8 cellular contexts compared by ENCODE assay signal in the genomic region with DNA sequence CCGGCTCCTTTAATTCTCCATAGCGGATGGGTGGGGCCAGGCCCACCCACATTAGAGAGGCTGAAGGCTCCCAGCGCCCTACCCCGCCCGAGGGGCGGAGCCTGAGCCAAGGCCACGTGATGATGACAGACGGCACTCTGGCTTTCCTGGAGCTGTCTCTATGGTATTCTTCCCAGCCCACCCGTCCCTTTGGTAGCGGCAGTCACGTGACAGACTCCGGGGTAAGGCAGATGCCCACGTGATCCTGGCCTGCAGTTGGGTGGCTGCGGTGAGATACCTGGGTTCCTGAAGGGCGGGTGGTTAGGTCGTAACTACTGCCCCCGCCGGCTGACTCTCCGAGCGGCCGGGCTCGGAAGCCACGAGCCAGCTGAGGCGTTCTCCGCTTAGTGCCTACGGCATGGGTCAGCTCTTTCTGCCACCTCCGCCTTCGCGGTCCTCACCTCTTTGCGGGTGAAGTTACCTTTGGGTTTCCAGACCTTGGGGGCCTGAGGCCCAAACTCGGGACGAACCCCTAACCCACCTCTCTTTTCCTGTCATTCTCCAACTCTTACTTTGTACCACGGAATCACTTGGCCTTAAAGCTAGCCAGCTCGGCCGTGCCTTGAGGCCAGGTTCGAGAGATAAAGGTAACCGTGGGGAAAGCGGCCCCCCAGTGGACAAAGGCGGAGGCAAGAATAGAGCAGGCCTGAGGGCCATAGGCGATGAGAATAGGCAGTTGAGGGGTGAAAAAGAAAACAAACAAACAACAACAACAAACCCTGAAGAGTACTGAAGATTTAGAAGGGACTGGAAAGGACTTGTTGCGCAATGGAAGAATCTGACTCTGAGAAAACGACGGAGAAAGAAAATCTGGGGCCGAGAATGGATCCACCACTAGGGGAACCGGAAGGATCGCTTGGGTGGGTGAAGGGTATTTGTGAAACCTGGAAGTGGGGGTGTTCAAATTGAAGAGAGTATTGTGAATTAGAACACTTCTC. TPM values are rescaled to one million over a fixed set of nuclear protein-coding genes. Genes with fewer than 3 reads are reported as not detected.
A peak's percentile ranks its signal among the peaks of the same experiment; 100 is the strongest.
DNase-seq lines count a peak whose midpoint lies in the region; ATAC-seq and TF ChIP-seq lines count a peak whose summit lies in the region.

A gene with protein sequence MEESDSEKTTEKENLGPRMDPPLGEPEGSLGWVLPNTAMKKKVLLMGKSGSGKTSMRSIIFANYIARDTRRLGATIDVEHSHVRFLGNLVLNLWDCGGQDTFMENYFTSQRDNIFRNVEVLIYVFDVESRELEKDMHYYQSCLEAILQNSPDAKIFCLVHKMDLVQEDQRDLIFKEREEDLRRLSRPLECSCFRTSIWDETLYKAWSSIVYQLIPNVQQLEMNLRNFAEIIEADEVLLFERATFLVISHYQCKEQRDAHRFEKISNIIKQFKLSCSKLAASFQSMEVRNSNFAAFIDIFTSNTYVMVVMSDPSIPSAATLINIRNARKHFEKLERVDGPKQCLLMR (plus strand): TSS at position 229 of the 977 bp plus-strand sequence. CDS start 579 bp downstream, at position 808.

- H3K9me3 Mint-ChIP-seq in type B pancreatic cell = no peaks in the 10 kb centered on the region

- ATAC-seq in HG02763 (IDR thresholded peaks at IDR 0.05; ENCODE audit: unreplicated experiment) = peak; percentile 95
- peak; percentile 100 for ATAC-seq in heart left ventricle

- peak; percentile 54 for DNase-seq in NCI-H1417 treated with DMSO at 0.1 percent for 48 hours (lab: John Stamatoyannopoulos, UW)
- DNase-seq in SW480 (ENCODE audit: low spot score) = peak; percentile 96
- DNase-seq in adrenal gland = peak; percentile 92 to 98 (median 95)
- peak; percentile 93 to 96 (median 94) for DNase-seq in heart left ventricle
- DNase-seq in pons (ENCODE audit: low spot score) = peak; percentile 96
- peak; percentile 85 for DNase-seq in type B pancreatic cell (ENCODE audit: extremely low spot score, unreplicated experiment)

- 0 to 37% (median 16%) methylated on average over 17 to 46 of the region's 46 CpGs for WGBS in adrenal gland, 4 donors
- WGBS in heart left ventricle, 4 donors = 1 to 38% (median 18%) methylated on average over 29 to 46 of the region's 46 CpGs

- H3K4me3 Mint-ChIP-seq in type B pancreatic cell = peak within 1 kb of the TSS; percentile 91

- intact Hi-C loops in adrenal gland (cut with DNase I) = no loop called here
- intact Hi-C loops in heart left ventricle (cut with DNase I) = loop anchor here in 2 of 10 donors (5.0 to 10.0 kb wide), 4 partner anchors 189 to 583 kb away; a partner anchor contains a TSS

- H3K9me3 ChIP-seq in adrenal gland (replicated peaks in 1 of 3) (no peaks in the 10 kb centered on the region), heart left ventricle (no peaks in the 10 kb centered on the region)

- H3K27me3 ChIP-seq in adrenal gland (no peaks in the 10 kb centered on the region), heart left ventricle (no peaks in the 10 kb centered on the region)

- H3K36me3 Mint-ChIP-seq in type B pancreatic cell = peaks cover 8% of the 10 kb centered on the region

- TF ChIP-seq POLR2A in adrenal gland (IDR thresholded peaks at IDR 0.05) (peak in 1 of 2 donors; percentile 58), heart left ventricle (IDR thresholded peaks at IDR 0.05) (no peak)

- H3K27ac ChIP-seq in adrenal gland (peak within 1 kb of the TSS; percentile 74 to 90 (median 88)), heart left ventricle (peak within 1 kb of the TSS; percentile 62 to 89 (median 86))

- H3K4me3 ChIP-seq in adrenal gland = peak within 1 kb of the TSS; percentile 57 to 66 (median 61)
- peak within 1 kb of the TSS; percentile 51 to 99 (median 70) for H3K4me3 ChIP-seq in heart left ventricle

- H3K27me3 Mint-ChIP-seq in type B pancreatic cell = no peaks in the 10 kb centered on the region

- peaks cover 0 to 15% of the 10 kb centered on the region in 2 donors for H3K4me1 ChIP-seq in adrenal gland (replicated peaks in 1 of 2)
- H3K4me1 ChIP-seq in heart left ventricle = peaks cover 0 to 21% (median 2%) of the 10 kb centered on the region in 12 donors

- H3K4me1 Mint-ChIP-seq in type B pancreatic cell (ENCODE audit: unreplicated experiment) = peaks cover 3% of the 10 kb centered on the region

- TF ChIP-seq CTCF in GM12874 (IDR thresholded peaks at IDR 0.05; ENCODE audit: insufficient read depth, low read depth, low read length) = 0 out of 2 replicates have a peak, but pooled peaks have one; percentile 33
- peak; percentile 37 to 74 (median 54) for TF ChIP-seq CTCF in adrenal gland (IDR thresholded peaks at IDR 0.05)
- peak in 11 of 12 donors; percentile 23 to 58 (median 45) for TF ChIP-seq CTCF in heart left ventricle (IDR thresholded peaks at IDR 0.05)
- peak; percentile 73 for TF ChIP-seq CTCF in type B pancreatic cell (conservative IDR thresholded peaks at IDR 0.05)

- peak within 1 kb of the TSS; percentile 93 for H3K27ac Mint-ChIP-seq in type B pancreatic cell

- H3K36me3 ChIP-seq in adrenal gland (replicated peaks in 1 of 2) (no peaks in the 10 kb centered on the region), heart left ventricle (peaks cover 0 to 35% (median 15%) of the 10 kb centered on the region in 9 donors)

RNA-seq across cellular contexts. Expression of the gene that starts here (rescaled TPM):
- total RNA-seq in adrenal gland (100 to 1,000 TPM in 1 of 8 donors, 10 to 100 TPM in 7; 12.6 to 215 (median 22.2) TPM), heart left ventricle (10 to 100 TPM in 5 of 9 donors, 1 to 10 TPM in 4; 8.1 to 16.1 (median 11.5) TPM), type B pancreatic cell (ENCODE audit: low replicate concordance) (18.8 and 19.6 TPM in 2 replicates)
- polyA plus RNA-seq in adrenal gland (10 to 100 TPM; 20.9 to 26.8 (median 26.4) TPM), heart left ventricle (10 to 100 TPM; 11.3 to 13.6 TPM)

Comparison
In these comparisons a context has a peak if more than half of its experiments do, and no peak if none do; other contexts are left out.
1. Peak in every context shown above with its lines: DNase-seq, ATAC-seq, H3K4me3 ChIP-seq and H3K27ac ChIP-seq.